30 cellular contexts compared by ENCODE assay signal in the genomic region with DNA sequence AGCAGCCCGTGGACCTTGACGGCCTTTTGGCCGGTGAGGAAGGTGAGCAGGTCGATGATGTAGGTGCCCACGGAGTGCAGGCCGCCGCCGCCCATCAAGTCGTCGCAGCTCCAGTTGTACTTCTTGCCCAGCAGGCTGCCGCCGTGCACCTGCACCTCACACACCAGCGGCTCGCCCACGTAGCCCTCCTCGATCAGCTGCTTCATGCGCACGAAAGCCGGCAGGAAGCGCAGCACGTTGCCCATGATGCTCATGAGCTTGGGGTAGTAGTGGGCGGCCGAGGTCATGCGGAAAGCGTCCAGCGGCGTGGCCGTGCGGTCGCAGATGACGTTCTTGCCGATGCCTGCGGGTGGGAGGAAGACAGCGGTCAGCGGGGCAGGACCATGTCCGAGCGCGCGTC.
"Had no signal": no experiment of that assay in that cellular context is flagged by ENCODE, and none has a peak within 500 bp of the region (broad histone marks: within the 10 kb centered on the region; RNA-seq: fewer than 3 reads in every experiment).

No MANE protein-coding gene starts in this region.

- H3K36me3 ChIP-seq: breast epithelium, cardiac muscle cell had no signal

- H3K9me3 Mint-ChIP-seq: activated CD4-positive, alpha-beta memory T cell treated with anti-CD3 and anti-CD28 coated beads for 36 hours; activated CD4-positive, alpha-beta T cell treated with anti-CD3 and anti-CD28 coated beads, Interleukin-2, amount 10 ng/mL, durations not matched to agents 24 days and 14 days; activated naive CD4-positive, alpha-beta T cell treated with anti-CD3 and anti-CD28 coated beads, Interleukin-2, amount 10 ng/mL, durations not matched to agents 7 days and 5 days; activated naive CD4-positive, alpha-beta T cell treated with anti-CD3 and anti-CD28 coated beads, Interleukin-2, amount 50 U/mL, for 72 hours; activated naive CD8-positive, alpha-beta T cell treated with anti-CD3 and anti-CD28 coated beads, Interleukin-2, amount 10 ng/mL, durations not matched to agents 7 days and 5 days; activated T-cell treated with anti-CD3 and anti-CD28 coated beads, Interleukin-2, amount 50 U/mL, for 72 hours; effector memory CD8-positive, alpha-beta T cell had no signal

- H3K4me1 Mint-ChIP-seq: activated CD4-positive, alpha-beta T cell treated with anti-CD3 and anti-CD28 coated beads for 36 hours had no signal

- H3K4me3 ChIP-seq: ascending aorta, breast epithelium, cardiac muscle cell, esophagus squamous epithelium, heart left ventricle had no signal

- H3K27ac ChIP-seq: ascending aorta, breast epithelium, cardiac muscle cell, epithelial cell of prostate, esophagus squamous epithelium, heart left ventricle had no signal

- H3K27me3 ChIP-seq: ascending aorta, breast epithelium, cardiac muscle cell, esophagus squamous epithelium, heart left ventricle had no signal

- H3K36me3 Mint-ChIP-seq: activated CD4-positive, alpha-beta memory T cell treated with anti-CD3 and anti-CD28 coated beads for 36 hours; activated CD8-positive, alpha-beta memory T cell treated with anti-CD3 and anti-CD28 coated beads, Interleukin-2, amount 10 ng/mL, durations not matched to agents 7 days and 5 days had no signal

- ATAC-seq: activated CD4-positive, alpha-beta T cell treated with anti-CD3 and anti-CD28 coated beads for 36 hours; activated CD8-positive, alpha-beta memory T cell treated with anti-CD3 and anti-CD28 coated beads, Interleukin-2, amount 10 ng/mL, durations not matched to agents 7 days and 5 days; activated CD8-positive, alpha-beta T cell treated with anti-CD3 and anti-CD28 coated beads, Interleukin-2, amount 10 ng/mL, durations not matched to agents 7 days and 5 days; activated naive CD4-positive, alpha-beta T cell treated with anti-CD3 and anti-CD28 coated beads, Interleukin-2, amount 50 U/mL, for 72 hours; activated T-cell treated with anti-CD3 and anti-CD28 coated beads, Interleukin-2, amount 50 U/mL, for 72 hours; effector memory CD8-positive, alpha-beta T cell; heart left ventricle had no signal

- H3K4me3 Mint-ChIP-seq: activated CD4-positive, alpha-beta memory T cell treated with anti-CD3 and anti-CD28 coated beads for 36 hours; activated CD4-positive, alpha-beta T cell treated with anti-CD3 and anti-CD28 coated beads for 36 hours; activated CD4-positive, alpha-beta T cell treated with anti-CD3 and anti-CD28 coated beads, Interleukin-2, amount 10 ng/mL, durations not matched to agents 24 days and 14 days; activated CD8-positive, alpha-beta memory T cell treated with anti-CD3 and anti-CD28 coated beads, Interleukin-2, amount 10 ng/mL, durations not matched to agents 7 days and 5 days; activated CD8-positive, alpha-beta T cell treated with anti-CD3 and anti-CD28 coated beads, Interleukin-2, amount 10 ng/mL, durations not matched to agents 7 days and 5 days; activated naive CD4-positive, alpha-beta T cell treated with anti-CD3 and anti-CD28 coated beads, Interleukin-2, amount 10 ng/mL, durations not matched to agents 7 days and 5 days; activated naive CD8-positive, alpha-beta T cell treated with anti-CD3 and anti-CD28 coated beads, Interleukin-2, amount 10 ng/mL, durations not matched to agents 7 days and 5 days; activated T-cell treated with anti-CD3 and anti-CD28 coated beads, Interleukin-2, amount 50 U/mL, for 72 hours; brain; effector memory CD8-positive, alpha-beta T cell had no signal

- DNase-seq: activated CD4-positive, alpha-beta memory T cell treated with anti-CD3 and anti-CD28 coated beads for 36 hours; activated CD4-positive, alpha-beta T cell treated with anti-CD3 and anti-CD28 coated beads for 36 hours; activated CD4-positive, alpha-beta T cell treated with anti-CD3 and anti-CD28 coated beads, Interleukin-2, amount 10 ng/mL, durations not matched to agents 24 days and 14 days; activated CD4-positive, CD25-positive, alpha-beta regulatory T cell; activated CD4-positive, CD25-positive, alpha-beta regulatory T cell treated with anti-CD3 and anti-CD28 coated beads, Interleukin-2, amount 50 U/mL, for 72 hours; activated CD8-positive, alpha-beta memory T cell treated with anti-CD3 and anti-CD28 coated beads, Interleukin-2, amount 10 ng/mL, durations not matched to agents 7 days and 5 days; activated CD8-positive, alpha-beta memory T cell treated with anti-CD3 and anti-CD28 coated beads, Interleukin-2, amount 50 U/mL, for 4 hours; activated CD8-positive, alpha-beta T cell treated with anti-CD3 and anti-CD28 coated beads, Interleukin-2, amount 10 ng/mL, durations not matched to agents 7 days and 5 days; activated gamma-delta T cell; activated naive CD4-positive, alpha-beta T cell; activated naive CD4-positive, alpha-beta T cell treated with anti-CD3 and anti-CD28 coated beads, Interleukin-2, amount 10 ng/mL, durations not matched to agents 7 days and 5 days; activated naive CD8-positive, alpha-beta T cell treated with anti-CD3 and anti-CD28 coated beads, Interleukin-2, amount 10 ng/mL, durations not matched to agents 7 days and 5 days; activated T-cell treated with anti-CD3 and anti-CD28 coated beads, Interleukin-2, amount 50 U/mL, for 1 hour; activated T-cell treated with anti-CD3 and anti-CD28 coated beads, Interleukin-2, amount 50 U/mL, for 72 hours; central memory CD4-positive, alpha-beta T cell; cortex of kidney; dermis blood vessel endothelial cell; effector CD4-positive, alpha-beta T cell; effector memory CD8-positive, alpha-beta T cell; esophagus squamous epithelium; foreskin melanocyte; glutamatergic neuron; heart left ventricle; T-helper 2 cell had no signal

- H3K27ac Mint-ChIP-seq: activated CD4-positive, alpha-beta memory T cell treated with anti-CD3 and anti-CD28 coated beads for 36 hours; activated CD4-positive, alpha-beta T cell treated with anti-CD3 and anti-CD28 coated beads for 36 hours; activated CD4-positive, alpha-beta T cell treated with anti-CD3 and anti-CD28 coated beads, Interleukin-2, amount 10 ng/mL, durations not matched to agents 24 days and 14 days; activated CD8-positive, alpha-beta memory T cell treated with anti-CD3 and anti-CD28 coated beads, Interleukin-2, amount 10 ng/mL, durations not matched to agents 7 days and 5 days; activated CD8-positive, alpha-beta T cell treated with anti-CD3 and anti-CD28 coated beads, Interleukin-2, amount 10 ng/mL, durations not matched to agents 7 days and 5 days; activated naive CD4-positive, alpha-beta T cell treated with anti-CD3 and anti-CD28 coated beads, Interleukin-2, amount 10 ng/mL, durations not matched to agents 7 days and 5 days; activated naive CD4-positive, alpha-beta T cell treated with anti-CD3 and anti-CD28 coated beads, Interleukin-2, amount 50 U/mL, for 72 hours; activated naive CD8-positive, alpha-beta T cell treated with anti-CD3 and anti-CD28 coated beads, Interleukin-2, amount 10 ng/mL, durations not matched to agents 7 days and 5 days; activated T-cell treated with anti-CD3 and anti-CD28 coated beads, Interleukin-2, amount 50 U/mL, for 72 hours; brain; effector memory CD8-positive, alpha-beta T cell had no signal

- H3K27me3 Mint-ChIP-seq: activated CD4-positive, alpha-beta memory T cell treated with anti-CD3 and anti-CD28 coated beads for 36 hours; activated CD4-positive, alpha-beta T cell treated with anti-CD3 and anti-CD28 coated beads for 36 hours; activated CD4-positive, alpha-beta T cell treated with anti-CD3 and anti-CD28 coated beads, Interleukin-2, amount 10 ng/mL, durations not matched to agents 24 days and 14 days; brain; effector memory CD8-positive, alpha-beta T cell had no signal

- H3K9me3 ChIP-seq: ascending aorta, breast epithelium, esophagus squamous epithelium, heart left ventricle had no signal

- H3K4me1 ChIP-seq: ascending aorta, breast epithelium had no signal
